16 cellular contexts compared by ENCODE assay signal in genomic region chr20:48609491-48609978, GRCh38.
DNase-seq lines count a peak whose midpoint lies in the region; ATAC-seq, FAIRE-seq and TF ChIP-seq lines count a peak whose summit lies in the region.
"Had no signal": no experiment of that assay in that cellular context is flagged by ENCODE, and none has a peak within 500 bp of the region (broad histone marks: within the 10 kb centered on the region; RNA-seq: fewer than 3 reads in every experiment).

No MANE protein-coding gene starts in this region.

- no peak for TF ChIP-seq EP300 in suprapubic skin (IDR thresholded peaks at IDR 0.05)

- no peaks in the 10 kb centered on the region for H3K4me1 ChIP-seq in suprapubic skin
- H3K4me1 ChIP-seq: heart left ventricle had no signal

- H3K36me3 ChIP-seq in suprapubic skin: no peaks in the 10 kb centered on the region
- H3K36me3 ChIP-seq: heart left ventricle had no signal

- no peaks in the 10 kb centered on the region for H3K9me3 ChIP-seq in suprapubic skin
- H3K9me3 ChIP-seq: heart left ventricle had no signal

- no peak for TF ChIP-seq CTCF in GM10248 (IDR thresholded peaks at IDR 0.05; ENCODE audit: control extremely low read depth, extremely low read depth, low read depth, missing control alignments)
- TF ChIP-seq CTCF in suprapubic skin (IDR thresholded peaks at IDR 0.05): no peak

- CTCF ChIA-PET in GM10248 (lab: Yijun Ruan, JAX): interaction anchor here (7.8 kb wide), 1 partner anchor 11 kb away, joined by 51 read pairs; no protein-coding TSS in a partner anchor

- no peak for TF ChIP-seq POLR2A in suprapubic skin (IDR thresholded peaks at IDR 0.05)

- peak; percentile 67 for FAIRE-seq in HTR-8/SVneo (lab: Jason Lieb, UNC)
- FAIRE-seq: G401.6 had no signal

- POLR2A ChIA-PET in GM10248 (lab: Yijun Ruan, JAX): interaction anchor here (0.6 kb wide), 1 partner anchor 125 kb away, joined by 4 read pairs; no protein-coding TSS in a partner anchor

- H3K27me3 ChIP-seq in suprapubic skin: peaks cover 6% of the 10 kb centered on the region

- WGBS in suprapubic skin: 79% methylated on average over 5 of the region's 5 CpGs

- peak; percentile 78 for DNase-seq in GM10248 (ENCODE audit: extremely low spot score)
- DNase-seq in HTR-8/SVneo (ENCODE audit: insufficient read length, low spot score): no peak
- DNase-seq in stimulated activated naive CD4-positive, alpha-beta T cell (lab: John Stamatoyannopoulos, UW): no peak
- no peak for DNase-seq in suprapubic skin (ENCODE audit: low spot score in 2 of 2)
- DNase-seq: amygdala; effector CD8-positive, alpha-beta T cell; heart left ventricle; mesendoderm; NCI-H2029 treated with DMSO at 0.1 percent for 48 hours had no signal

- H3K27ac ChIP-seq in suprapubic skin: no peak overlapping the region
- H3K27ac ChIP-seq: heart left ventricle had no signal

- H3K4me3 ChIP-seq in suprapubic skin: no peak overlapping the region
- H3K4me3 ChIP-seq: heart left ventricle had no signal

- ATAC-seq in GM18907 (IDR thresholded peaks at IDR 0.05; ENCODE audit: unreplicated experiment) (peak; percentile 84), HG02610 (IDR thresholded peaks at IDR 0.05; ENCODE audit: unreplicated experiment) (peak; percentile 59), GM18502 (IDR thresholded peaks at IDR 0.05; ENCODE audit: poor library complexity, unreplicated experiment) (no peak), GM18861 (IDR thresholded peaks at IDR 0.05; ENCODE audit: unreplicated experiment) (no peak)
- ATAC-seq: HCT116, heart left ventricle, WTC11 had no signal

Comparison
In these comparisons a context has a peak if more than half of its experiments do, and no peak if none do; other contexts are left out.
1. ATAC-seq: peak in GM18907 (single experiment) and HG02610 (single experiment); none in GM18502 (single experiment) and GM18861 (single experiment).